In the genomic region with DNA sequence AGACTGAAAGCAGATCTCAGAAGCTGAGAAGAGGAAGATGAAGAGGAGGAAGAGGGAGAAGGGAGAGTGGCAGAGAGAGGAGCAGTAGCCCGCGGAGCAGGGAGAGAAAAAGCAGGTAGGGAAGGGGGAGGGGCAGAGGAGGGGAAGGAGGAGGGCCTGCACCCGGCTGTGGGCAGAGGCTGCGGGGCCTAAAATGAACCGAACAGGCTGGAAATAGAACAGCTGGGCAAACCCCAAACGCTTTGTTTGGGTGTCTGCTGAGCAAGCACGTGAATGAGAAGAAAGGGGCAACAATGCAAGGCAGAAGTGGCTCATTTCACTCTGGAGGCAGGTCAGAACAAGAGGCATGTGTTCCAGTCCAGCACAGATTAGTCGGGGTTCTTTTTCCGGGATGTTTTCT, we compare ENCODE assay signal across 10 cellular contexts. TPM values are rescaled to one million over a fixed set of nuclear protein-coding genes. Genes with fewer than 3 reads are reported as not detected.
DNase-seq lines count a peak whose midpoint lies in the region; ATAC-seq, FAIRE-seq and TF ChIP-seq lines count a peak whose summit lies in the region.
"Had no signal": no experiment of that assay in that cellular context is flagged by ENCODE, and none has a peak within 500 bp of the region (broad histone marks: within the 10 kb centered on the region; RNA-seq: fewer than 3 reads in every experiment).

No MANE protein-coding gene starts in this region.

- peaks cover 39% of the 10 kb centered on the region for H3K4me1 Mint-ChIP-seq in WTC11

- ATAC-seq in HG03175 (IDR thresholded peaks at IDR 0.05; ENCODE audit: unreplicated experiment) (peak; percentile 62), WTC11 (peak; percentile 73)
- ATAC-seq: activated CD8-positive, alpha-beta memory T cell treated with anti-CD3 and anti-CD28 coated beads, Interleukin-2, amount 10 ng/mL, durations not matched to agents 7 days and 5 days had no signal

- no peak overlapping the region for H3K4me3 Mint-ChIP-seq in WTC11
- H3K4me3 Mint-ChIP-seq: activated CD8-positive, alpha-beta memory T cell treated with anti-CD3 and anti-CD28 coated beads, Interleukin-2, amount 10 ng/mL, durations not matched to agents 7 days and 5 days; neural crest cell had no signal

- no peaks in the 10 kb centered on the region for H3K9me3 Mint-ChIP-seq in WTC11
- H3K9me3 Mint-ChIP-seq: neural crest cell had no signal

- no peaks in the 10 kb centered on the region for H3K9me3 ChIP-seq in smooth muscle cell (replicated peaks; ENCODE audit: low read depth)
- no peaks in the 10 kb centered on the region for H3K9me3 ChIP-seq in stomach

- no peak overlapping the region for H3K4me2 ChIP-seq in smooth muscle cell

- no peak for TF ChIP-seq CTCF in WTC11 (IDR thresholded peaks at IDR 0.05)
- no peak for TF ChIP-seq CTCF in smooth muscle cell (IDR thresholded peaks at IDR 0.05; ENCODE audit: borderline replicate concordance, insufficient read depth, poor library complexity, severe bottlenecking)
- no peak for TF ChIP-seq CTCF in stomach (IDR thresholded peaks at IDR 0.05)

- H3K27ac Mint-ChIP-seq in WTC11: no peak overlapping the region
- H3K27ac Mint-ChIP-seq: activated CD8-positive, alpha-beta memory T cell treated with anti-CD3 and anti-CD28 coated beads, Interleukin-2, amount 10 ng/mL, durations not matched to agents 7 days and 5 days had no signal

- H4K20me1 ChIP-seq in smooth muscle cell (ENCODE audit: low read depth): no peaks in the 10 kb centered on the region

- intact Hi-C loops in stomach (cut with DNase I; ENCODE audit: low total_unique reads): no loop called here

- H3K27me3 ChIP-seq in smooth muscle cell (ENCODE audit: low read depth): no peaks in the 10 kb centered on the region
- H3K27me3 ChIP-seq in stomach: no peaks in the 10 kb centered on the region

- H3K4me1 ChIP-seq in smooth muscle cell (ENCODE audit: low read depth) (no peaks in the 10 kb centered on the region), stomach (peaks cover 14 to 36% (median 23%) of the 10 kb centered on the region in 4 donors)

- CTCF ChIA-PET in WTC11 (lab: Charles Lee): interaction anchor here (0.8 to 6.4 kb wide), 5 partner anchors 36 to 252 kb away, joined by 3 to 31 read pairs (median 7); no protein-coding TSS in a partner anchor

- peaks cover 16% of the 10 kb centered on the region; the same call in 1 of the 2 replicates for H3K27me3 Mint-ChIP-seq in WTC11 (ENCODE audit: low read depth)
- H3K27me3 Mint-ChIP-seq: activated CD8-positive, alpha-beta memory T cell treated with anti-CD3 and anti-CD28 coated beads, Interleukin-2, amount 10 ng/mL, durations not matched to agents 7 days and 5 days had no signal

- no peak overlapping the region for H3K9ac ChIP-seq in smooth muscle cell (ENCODE audit: low read depth)

- TF ChIP-seq EP300 in stomach (IDR thresholded peaks at IDR 0.05): no peak

- no peak for TF ChIP-seq POLR2A in H54 (IDR thresholded peaks at IDR 0.05; ENCODE audit: low read depth, low read length)
- no peak for TF ChIP-seq POLR2A in stomach (IDR thresholded peaks at IDR 0.05)

- 44% methylated on average over 9 of the region's 9 CpGs for WGBS in smooth muscle cell (ENCODE audit: low lambda C conversion rate)
- 19 to 32% (median 26%) methylated on average over 9 of the region's 9 CpGs for WGBS in stomach, 5 donors

- no peak for FAIRE-seq in H54 (lab: Jason Lieb, UNC)

- H3K36me3 ChIP-seq in smooth muscle cell (ENCODE audit: low read depth): no peaks in the 10 kb centered on the region
- H3K36me3 ChIP-seq in stomach: no peaks in the 10 kb centered on the region

- H3K79me2 ChIP-seq in smooth muscle cell (ENCODE audit: low read depth): no peaks in the 10 kb centered on the region

- POLR2A ChIA-PET in WTC11 (lab: Charles Lee): no interaction called here

- H3K27ac ChIP-seq in smooth muscle cell (ENCODE audit: low read depth): no peak overlapping the region
- H3K27ac ChIP-seq in stomach: peak overlapping the region in 2 of 5 donors; percentile 8 to 32

- H3F3A ChIP-seq in smooth muscle cell (ENCODE audit: low read depth): no peaks in the 10 kb centered on the region

- peak; percentile 13 for DNase-seq in stimulated activated CD4-positive, alpha-beta T cell treated with anti-CD3 and anti-CD28 coated beads, Interleukin-4, amount 100 ng/mL, for 1 hour
- no peak for DNase-seq in stimulated activated CD4-positive, alpha-beta T cell treated with anti-CD3 and anti-CD28 coated beads, Interleukin-2, amount 100 ng/mL, for 48 hours
- DNase-seq in WTC11 (ENCODE audit: low spot score): peak; percentile 31
- no peak for DNase-seq in NCI-H226
- no peak for DNase-seq in H54 (ENCODE audit: insufficient read length, low spot score)
- no peak for DNase-seq in smooth muscle cell (lab: John Stamatoyannopoulos, UW; ENCODE audit: unreplicated experiment)
- DNase-seq in stomach: no peak
- DNase-seq: activated CD8-positive, alpha-beta memory T cell treated with anti-CD3 and anti-CD28 coated beads, Interleukin-2, amount 10 ng/mL, durations not matched to agents 7 days and 5 days had no signal

- H2AFZ ChIP-seq in smooth muscle cell (ENCODE audit: low read depth): no peak overlapping the region

- H3K4me3 ChIP-seq in smooth muscle cell: no peak overlapping the region
- no peak overlapping the region for H3K4me3 ChIP-seq in stomach

- no peaks in the 10 kb centered on the region for H3K36me3 Mint-ChIP-seq in WTC11
- H3K36me3 Mint-ChIP-seq: activated CD8-positive, alpha-beta memory T cell treated with anti-CD3 and anti-CD28 coated beads, Interleukin-2, amount 10 ng/mL, durations not matched to agents 7 days and 5 days had no signal

TF ChIP-seq in WTC11, 78 proteins besides CTCF, POLR2A, EP300 and RAD21 (continues in another document):
- TF ChIP-seq TEAD4 (CRISPR knock-in tag; IDR thresholded peaks at IDR 0.05) (no peak), CREM (CRISPR knock-in tag; IDR thresholded peaks at IDR 0.05) (no peak), MXD4 (CRISPR knock-in tag; IDR thresholded peaks at IDR 0.05; ENCODE audit: borderline replicate concordance) (no peak), ZNF232 (CRISPR knock-in tag; IDR thresholded peaks at IDR 0.05) (no peak), TEAD1 (CRISPR knock-in tag; IDR thresholded peaks at IDR 0.05) (no peak)
- TF ChIP-seq, protein P1, sequence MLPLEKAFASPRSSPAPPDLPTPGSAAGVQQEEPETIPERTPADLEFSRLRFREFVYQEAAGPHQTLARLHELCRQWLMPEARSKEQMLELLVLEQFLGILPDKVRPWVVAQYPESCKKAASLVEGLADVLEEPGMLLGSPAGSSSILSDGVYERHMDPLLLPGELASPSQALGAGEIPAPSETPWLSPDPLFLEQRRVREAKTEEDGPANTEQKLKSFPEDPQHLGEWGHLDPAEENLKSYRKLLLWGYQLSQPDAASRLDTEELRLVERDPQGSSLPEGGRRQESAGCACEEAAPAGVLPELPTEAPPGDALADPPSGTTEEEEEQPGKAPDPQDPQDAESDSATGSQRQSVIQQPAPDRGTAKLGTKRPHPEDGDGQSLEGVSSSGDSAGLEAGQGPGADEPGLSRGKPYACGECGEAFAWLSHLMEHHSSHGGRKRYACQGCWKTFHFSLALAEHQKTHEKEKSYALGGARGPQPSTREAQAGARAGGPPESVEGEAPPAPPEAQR (CRISPR knock-in tag; IDR thresholded peaks at IDR 0.05): no peak
- TF ChIP-seq, protein P2, sequence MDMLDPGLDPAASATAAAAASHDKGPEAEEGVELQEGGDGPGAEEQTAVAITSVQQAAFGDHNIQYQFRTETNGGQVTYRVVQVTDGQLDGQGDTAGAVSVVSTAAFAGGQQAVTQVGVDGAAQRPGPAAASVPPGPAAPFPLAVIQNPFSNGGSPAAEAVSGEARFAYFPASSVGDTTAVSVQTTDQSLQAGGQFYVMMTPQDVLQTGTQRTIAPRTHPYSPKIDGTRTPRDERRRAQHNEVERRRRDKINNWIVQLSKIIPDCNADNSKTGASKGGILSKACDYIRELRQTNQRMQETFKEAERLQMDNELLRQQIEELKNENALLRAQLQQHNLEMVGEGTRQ (CRISPR knock-in tag; IDR thresholded peaks at IDR 0.05): no peak
- TF ChIP-seq, protein P3, sequence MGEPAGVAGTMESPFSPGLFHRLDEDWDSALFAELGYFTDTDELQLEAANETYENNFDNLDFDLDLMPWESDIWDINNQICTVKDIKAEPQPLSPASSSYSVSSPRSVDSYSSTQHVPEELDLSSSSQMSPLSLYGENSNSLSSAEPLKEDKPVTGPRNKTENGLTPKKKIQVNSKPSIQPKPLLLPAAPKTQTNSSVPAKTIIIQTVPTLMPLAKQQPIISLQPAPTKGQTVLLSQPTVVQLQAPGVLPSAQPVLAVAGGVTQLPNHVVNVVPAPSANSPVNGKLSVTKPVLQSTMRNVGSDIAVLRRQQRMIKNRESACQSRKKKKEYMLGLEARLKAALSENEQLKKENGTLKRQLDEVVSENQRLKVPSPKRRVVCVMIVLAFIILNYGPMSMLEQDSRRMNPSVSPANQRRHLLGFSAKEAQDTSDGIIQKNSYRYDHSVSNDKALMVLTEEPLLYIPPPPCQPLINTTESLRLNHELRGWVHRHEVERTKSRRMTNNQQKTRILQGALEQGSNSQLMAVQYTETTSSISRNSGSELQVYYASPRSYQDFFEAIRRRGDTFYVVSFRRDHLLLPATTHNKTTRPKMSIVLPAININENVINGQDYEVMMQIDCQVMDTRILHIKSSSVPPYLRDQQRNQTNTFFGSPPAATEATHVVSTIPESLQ (CRISPR knock-in tag; IDR thresholded peaks at IDR 0.05): no peak
- TF ChIP-seq, protein P4, sequence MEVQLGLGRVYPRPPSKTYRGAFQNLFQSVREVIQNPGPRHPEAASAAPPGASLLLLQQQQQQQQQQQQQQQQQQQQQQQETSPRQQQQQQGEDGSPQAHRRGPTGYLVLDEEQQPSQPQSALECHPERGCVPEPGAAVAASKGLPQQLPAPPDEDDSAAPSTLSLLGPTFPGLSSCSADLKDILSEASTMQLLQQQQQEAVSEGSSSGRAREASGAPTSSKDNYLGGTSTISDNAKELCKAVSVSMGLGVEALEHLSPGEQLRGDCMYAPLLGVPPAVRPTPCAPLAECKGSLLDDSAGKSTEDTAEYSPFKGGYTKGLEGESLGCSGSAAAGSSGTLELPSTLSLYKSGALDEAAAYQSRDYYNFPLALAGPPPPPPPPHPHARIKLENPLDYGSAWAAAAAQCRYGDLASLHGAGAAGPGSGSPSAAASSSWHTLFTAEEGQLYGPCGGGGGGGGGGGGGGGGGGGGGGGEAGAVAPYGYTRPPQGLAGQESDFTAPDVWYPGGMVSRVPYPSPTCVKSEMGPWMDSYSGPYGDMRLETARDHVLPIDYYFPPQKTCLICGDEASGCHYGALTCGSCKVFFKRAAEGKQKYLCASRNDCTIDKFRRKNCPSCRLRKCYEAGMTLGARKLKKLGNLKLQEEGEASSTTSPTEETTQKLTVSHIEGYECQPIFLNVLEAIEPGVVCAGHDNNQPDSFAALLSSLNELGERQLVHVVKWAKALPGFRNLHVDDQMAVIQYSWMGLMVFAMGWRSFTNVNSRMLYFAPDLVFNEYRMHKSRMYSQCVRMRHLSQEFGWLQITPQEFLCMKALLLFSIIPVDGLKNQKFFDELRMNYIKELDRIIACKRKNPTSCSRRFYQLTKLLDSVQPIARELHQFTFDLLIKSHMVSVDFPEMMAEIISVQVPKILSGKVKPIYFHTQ (CRISPR knock-in tag; IDR thresholded peaks at IDR 0.05): no peak

RNA-seq across cellular contexts. Expression of a gene that starts 33.5 kb away (rescaled TPM):
- total RNA-seq in WTC11 (2021) (19.9 to 21.9 TPM (median 21.9 TPM) in 3 replicates), smooth muscle cell (2.0 and 4.6 TPM in 2 replicates), stomach (10 to 100 TPM in 1 of 5 donors, 1 to 10 TPM in 4; 1.2 to 16.5 (median 6.5) TPM)
- polyA plus RNA-seq in smooth muscle cell (5.3 and 6.0 TPM in 2 replicates), stomach (1 to 10 TPM; 1.1 to 2.8 (median 2.5) TPM)

Comparison
In these comparisons a context has a peak if more than half of its experiments do, and no peak if none do; other contexts are left out.
1. DNase-seq: peak in stimulated activated CD4-positive, alpha-beta T cell treated with anti-CD3 and anti-CD28 coated beads, Interleukin-4, amount 100 ng/mL, for 1 hour (single experiment) and WTC11 (single experiment); none in stimulated activated CD4-positive, alpha-beta T cell treated with anti-CD3 and anti-CD28 coated beads, Interleukin-2, amount 100 ng/mL, for 48 hours (0 of 2), NCI-H226 (single experiment), H54 (single experiment), smooth muscle cell (single experiment) and stomach (single experiment).